24 cellular contexts compared by ENCODE assay signal in the genomic region with DNA sequence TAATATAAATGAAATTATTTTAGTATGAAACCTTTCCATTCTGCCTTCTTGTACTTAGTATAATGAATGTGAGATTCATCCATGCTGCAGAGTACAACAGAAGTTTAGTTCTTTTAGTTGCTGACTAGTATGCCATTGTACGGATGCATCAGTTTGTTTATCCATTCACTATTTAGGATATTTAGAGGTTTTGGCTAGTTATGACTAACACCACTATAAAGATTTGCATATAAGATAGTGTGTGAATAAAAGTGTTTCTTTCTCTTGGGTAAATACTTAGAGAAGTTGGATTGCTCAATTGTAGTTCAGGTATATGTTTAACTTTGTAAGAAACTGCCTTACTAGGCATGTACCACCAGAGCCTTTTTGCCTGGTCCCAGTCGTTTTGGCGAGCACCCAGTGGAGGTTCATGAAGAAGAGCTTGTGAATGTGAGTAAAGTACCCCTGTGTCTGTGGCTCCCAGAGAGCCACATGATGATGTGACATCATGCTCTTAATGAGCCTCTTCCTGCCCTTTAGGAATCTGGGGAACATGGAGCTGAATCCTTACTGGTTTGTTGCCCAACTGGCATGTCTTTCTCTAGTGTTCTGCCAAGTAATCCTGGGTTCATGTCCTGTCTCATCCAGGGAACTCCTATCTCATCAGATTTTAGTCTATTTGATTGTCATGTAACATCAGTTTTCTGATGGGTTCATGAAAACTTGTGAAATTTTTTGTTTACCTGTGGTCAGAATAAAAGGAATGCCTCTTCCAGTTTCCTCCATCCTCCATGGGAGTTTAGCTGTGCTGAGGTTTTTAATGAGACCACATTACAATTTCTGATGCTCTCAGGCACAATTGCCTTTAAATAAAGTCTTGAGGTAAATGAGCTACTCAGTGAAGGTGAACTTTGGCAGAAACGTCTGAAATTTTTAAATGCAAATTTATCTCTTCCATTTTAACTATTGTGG.
A peak's percentile ranks its signal among the peaks of the same experiment; 100 is the strongest.
DNase-seq lines count a peak whose midpoint lies in the region; TF ChIP-seq lines count a peak whose summit lies in the region.
"Had no signal": no experiment of that assay in that cellular context is flagged by ENCODE, and none has a peak within 500 bp of the region (broad histone marks: within the 10 kb centered on the region; RNA-seq: fewer than 3 reads in every experiment).

No MANE protein-coding gene starts in this region.

- TF ChIP-seq POLR2A in breast epithelium (IDR thresholded peaks at IDR 0.05), result no peak

- TF ChIP-seq CTCF in MCF 10A (IDR thresholded peaks at IDR 0.05; ENCODE audit: unreplicated experiment) (no peak), breast epithelium (IDR thresholded peaks at IDR 0.05) (no peak), fibroblast of mammary gland (conservative IDR thresholded peaks at IDR 0.05; ENCODE audit: control insufficient read depth, insufficient read depth, low read depth, low read length) (no peak)

- no peak overlapping the region for H3K27ac Mint-ChIP-seq in MCF 10A (ENCODE audit: low read depth, unreplicated experiment)
- H3K27ac Mint-ChIP-seq: activated CD8-positive, alpha-beta T cell treated with anti-CD3 and anti-CD28 coated beads for 36 hours; memory B cell; naive thymus-derived CD4-positive, alpha-beta T cell had no signal

- H3K4me1 ChIP-seq in breast epithelium, result no peaks in the 10 kb centered on the region
- H3K4me1 ChIP-seq: right atrium auricular region had no signal

- POLR2A ChIA-PET in MCF 10A (lab: Yijun Ruan, JAX), result no interaction called here

- no peaks in the 10 kb centered on the region for H3K27me3 ChIP-seq in breast epithelium
- H3K27me3 ChIP-seq: right atrium auricular region had no signal

- no TSS peak for BruUV-seq in MCF 10A (replicated peaks; lab: Mats Ljungman, UMichigan)

- H3K9me3 Mint-ChIP-seq in MCF 10A (ENCODE audit: unreplicated experiment), result no peaks in the 10 kb centered on the region
- H3K9me3 Mint-ChIP-seq: activated CD8-positive, alpha-beta T cell treated with anti-CD3 and anti-CD28 coated beads for 36 hours; memory B cell had no signal

- no peaks in the 10 kb centered on the region for H3K36me3 ChIP-seq in breast epithelium
- H3K36me3 ChIP-seq: right atrium auricular region had no signal

- H3K27ac ChIP-seq in breast epithelium, result no peak overlapping the region
- H3K27ac ChIP-seq: right atrium auricular region had no signal

- peaks cover 13% of the 10 kb centered on the region for H3K4me1 Mint-ChIP-seq in MCF 10A (ENCODE audit: insufficient read depth, unreplicated experiment)
- H3K4me1 Mint-ChIP-seq: memory B cell had no signal

- no peak overlapping the region for H3K4me3 Mint-ChIP-seq in MCF 10A (ENCODE audit: unreplicated experiment)
- H3K4me3 Mint-ChIP-seq: activated CD8-positive, alpha-beta T cell treated with anti-CD3 and anti-CD28 coated beads for 36 hours; memory B cell; naive thymus-derived CD4-positive, alpha-beta T cell had no signal

- H3K36me3 Mint-ChIP-seq in MCF 10A (ENCODE audit: insufficient read depth, unreplicated experiment), result no peaks in the 10 kb centered on the region
- H3K36me3 Mint-ChIP-seq: memory B cell had no signal

- CTCF ChIA-PET in MCF 10A (lab: Yijun Ruan, JAX), result no interaction called here

- H3K9me3 ChIP-seq in breast epithelium, result no peaks in the 10 kb centered on the region
- H3K9me3 ChIP-seq: right atrium auricular region had no signal

- intact Hi-C loops in MCF 10A (cut with micrococcal nuclease), result no loop called here
- intact Hi-C loops in breast epithelium (cut with DNase I; ENCODE audit: low total_unique reads), result no loop called here

- no peak overlapping the region for H3K4me3 ChIP-seq in breast epithelium
- H3K4me3 ChIP-seq in fibroblast of mammary gland (ENCODE audit: control insufficient read depth, low read depth, low read length), result no peak overlapping the region
- H3K4me3 ChIP-seq: K562, right atrium auricular region had no signal

- peak; percentile 17 for DNase-seq in MCF 10A (ENCODE audit: unreplicated experiment)
- DNase-seq in breast epithelium (ENCODE audit: low spot score in 2 of 2), result no peak
- peak; percentile 11 for DNase-seq in SW480 (ENCODE audit: low spot score)
- peak; percentile 40 for DNase-seq in fibroblast of mammary gland (ENCODE audit: low read depth)
- no peak for DNase-seq in DMS79 treated with DMSO at 0.1 percent for 48 hours (lab: John Stamatoyannopoulos, UW)
- DNase-seq in NCI-H82 treated with DMSO at 0.1 percent for 48 hours (lab: John Stamatoyannopoulos, UW; ENCODE audit: unreplicated experiment), result no peak
- DNase-seq in GM19240 (ENCODE audit: insufficient read length, low spot score), result no peak
- DNase-seq in activated CD4-positive, alpha-beta T cell treated with anti-CD3 and anti-CD28 coated beads for 48 hours, result no peak
- DNase-seq: 8988T; activated CD8-positive, alpha-beta T cell treated with anti-CD3 and anti-CD28 coated beads for 36 hours; activated naive CD4-positive, alpha-beta T cell; activated T-cell treated with anti-CD3 and anti-CD28 coated beads, Interleukin-2, amount 50 U/mL, for 1 hour; aorta; Caco-2; effector memory CD4-positive, alpha-beta T cell; naive thymus-derived CD4-positive, alpha-beta T cell; NCI-H1048; NCI-H2029 treated with DMSO at 0.1 percent for 48 hours; NCI-H446 treated with DMSO at 0.1 percent for 48 hours; NK-92 treated with Interleukin-12 subunit alpha and Interleukin-12 subunit beta, amount 100 ng/mL, for 24 hours; RPMI8226 had no signal

- no peaks in the 10 kb centered on the region for H3K27me3 Mint-ChIP-seq in MCF 10A (ENCODE audit: insufficient read depth, unreplicated experiment)
- H3K27me3 Mint-ChIP-seq: activated CD8-positive, alpha-beta T cell treated with anti-CD3 and anti-CD28 coated beads for 36 hours had no signal

Comparison
In these comparisons a context has a peak if more than half of its experiments do, and no peak if none do; other contexts are left out.
1. DNase-seq: peak in MCF 10A (single experiment), SW480 (single experiment) and fibroblast of mammary gland (single experiment); none in breast epithelium (0 of 2), DMS79 treated with DMSO at 0.1 percent for 48 hours (single experiment), NCI-H82 treated with DMSO at 0.1 percent for 48 hours (single experiment), GM19240 (single experiment) and activated CD4-positive, alpha-beta T cell treated with anti-CD3 and anti-CD28 coated beads for 48 hours (single experiment).